ENCODE assay signal across 31 cellular contexts in the genomic region with DNA sequence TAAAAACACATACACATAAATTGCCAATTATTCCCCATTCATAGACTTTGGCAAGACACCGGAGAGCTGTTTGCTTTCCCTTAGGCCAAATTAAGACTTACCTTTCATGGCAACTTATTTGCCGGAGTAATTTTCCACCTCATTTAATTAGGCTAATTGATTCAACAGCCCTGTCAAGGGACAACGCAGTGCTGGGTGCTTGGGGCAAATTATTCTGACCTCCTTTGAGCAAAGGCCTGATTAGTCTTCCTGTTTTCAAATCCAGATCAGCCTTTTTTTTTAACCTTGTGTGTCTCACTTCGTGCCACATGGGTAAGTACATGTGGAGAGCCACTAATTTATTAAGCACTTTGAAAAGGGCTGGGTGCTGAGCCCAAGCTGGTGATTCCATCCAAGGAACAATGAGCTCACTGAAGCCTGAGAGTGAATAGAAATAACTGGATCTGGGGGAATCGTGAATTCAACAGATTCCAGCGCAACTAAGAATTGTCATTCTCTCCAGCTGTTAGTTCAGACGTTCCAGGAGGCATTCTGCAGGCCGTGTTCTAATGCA.
DNase-seq lines count a peak whose midpoint lies in the region; ATAC-seq and TF ChIP-seq lines count a peak whose summit lies in the region.
"Had no signal": no experiment of that assay in that cellular context is flagged by ENCODE, and none has a peak within 500 bp of the region (broad histone marks: within the 10 kb centered on the region; RNA-seq: fewer than 3 reads in every experiment).

No MANE protein-coding gene starts in this region.

- TF ChIP-seq POLR2A in esophagus muscularis mucosa (IDR thresholded peaks at IDR 0.05; ENCODE audit: low read depth): no peak

- no peaks in the 10 kb centered on the region for H3K9me3 ChIP-seq in esophagus muscularis mucosa
- peaks cover 0 to 3% of the 10 kb centered on the region in 2 donors for H3K9me3 ChIP-seq in neuronal stem cell (replicated peaks in 1 of 2; ENCODE audit: control insufficient read depth in 2 of 2, insufficient read depth in 1 of 2, low read depth in 1 of 2, low read length in 2 of 2)
- H3K9me3 ChIP-seq in mesenchymal stem cell (ENCODE audit: control insufficient read depth, low read length): no peaks in the 10 kb centered on the region
- H3K9me3 ChIP-seq: colonic mucosa, Peyer's patch, prostate gland, upper lobe of left lung had no signal

- no peak for TF ChIP-seq EP300 in esophagus muscularis mucosa (IDR thresholded peaks at IDR 0.05)

- no peak overlapping the region for H2BK15ac ChIP-seq in neuronal stem cell (ENCODE audit: low read length)
- H2BK15ac ChIP-seq in mesenchymal stem cell (ENCODE audit: low read depth, poor library complexity, severe bottlenecking): no peak overlapping the region

- no peaks in the 10 kb centered on the region for H3K27me3 ChIP-seq in esophagus muscularis mucosa
- peaks cover 0 to 6% (median 0%) of the 10 kb centered on the region in 3 experiments for H3K27me3 ChIP-seq in neuronal stem cell (ENCODE audit: control insufficient read depth in 3 of 3, insufficient read depth in 3 of 3, low read depth in 1 of 3, low read length in 3 of 3)
- H3K27me3 ChIP-seq in mesenchymal stem cell (ENCODE audit: control insufficient read depth in 1 of 2, insufficient read depth in 1 of 2, low read length in 2 of 2): no peaks in the 10 kb centered on the region
- H3K27me3 ChIP-seq: cardiac muscle cell, colonic mucosa, Peyer's patch, upper lobe of left lung had no signal

- H4K91ac ChIP-seq in neuronal stem cell (ENCODE audit: low read depth, low read length, poor library complexity) (no peak overlapping the region), mesenchymal stem cell (ENCODE audit: low read length) (no peak overlapping the region)

- no peak for TF ChIP-seq CTCF in esophagus muscularis mucosa (IDR thresholded peaks at IDR 0.05)

- H2AFZ ChIP-seq in neuronal stem cell (ENCODE audit: low read length) (no peak overlapping the region), mesenchymal stem cell (ENCODE audit: low read depth, low read length) (no peak overlapping the region)

- no peaks in the 10 kb centered on the region for H3K36me3 ChIP-seq in esophagus muscularis mucosa
- no peaks in the 10 kb centered on the region for H3K36me3 ChIP-seq in neuronal stem cell (replicated peaks in 1 of 2; ENCODE audit: control insufficient read depth in 2 of 2, insufficient read depth in 2 of 2, low read length in 2 of 2)
- no peaks in the 10 kb centered on the region for H3K36me3 ChIP-seq in mesenchymal stem cell (ENCODE audit: control insufficient read depth in 1 of 2, insufficient read depth in 2 of 2, low read depth in 1 of 2, low read length in 2 of 2)
- H3K36me3 ChIP-seq: cardiac muscle cell, colonic mucosa, Peyer's patch, prostate gland, upper lobe of left lung had no signal

- H3K14ac ChIP-seq in neuronal stem cell (ENCODE audit: low read length) (no peak overlapping the region), mesenchymal stem cell (ENCODE audit: low read length in 2 of 2) (no peak overlapping the region)

- no peak overlapping the region for H2BK12ac ChIP-seq in neuronal stem cell (ENCODE audit: low read length)
- H2BK12ac ChIP-seq in mesenchymal stem cell (ENCODE audit: low read length in 2 of 2): no peak overlapping the region

- H3K79me1 ChIP-seq in neuronal stem cell (ENCODE audit: low read depth, low read length) (no peaks in the 10 kb centered on the region), mesenchymal stem cell (replicated peaks; ENCODE audit: low read length, poor library complexity, severe bottlenecking) (no peaks in the 10 kb centered on the region)

- H3K9ac ChIP-seq in neuronal stem cell (ENCODE audit: low read depth, low read length, poor library complexity) (no peak overlapping the region), mesenchymal stem cell (ENCODE audit: low read length) (no peak overlapping the region)

- H3K4me2 ChIP-seq in neuronal stem cell (ENCODE audit: insufficient read depth, low read length, poor library complexity, severe bottlenecking) (no peak overlapping the region), mesenchymal stem cell (ENCODE audit: low read length, poor library complexity, severe bottlenecking) (no peak overlapping the region)

- H3K4me1 ChIP-seq in esophagus muscularis mucosa: no peaks in the 10 kb centered on the region
- peaks cover 0 to 11% of the 10 kb centered on the region in 2 donors for H3K4me1 ChIP-seq in neuronal stem cell (ENCODE audit: control insufficient read depth in 2 of 2, insufficient read depth in 1 of 2, low read depth in 1 of 2, low read length in 2 of 2)
- H3K4me1 ChIP-seq in mesenchymal stem cell (ENCODE audit: control insufficient read depth, insufficient read depth, low read depth, low read length): peaks cover 2% of the 10 kb centered on the region
- H3K4me1 ChIP-seq: colonic mucosa, Peyer's patch, prostate gland, upper lobe of left lung had no signal

- H3K23ac ChIP-seq in neuronal stem cell (ENCODE audit: low read depth, low read length, poor library complexity) (no peak overlapping the region), mesenchymal stem cell (ENCODE audit: low read length in 2 of 2) (no peak overlapping the region)

- H3K18ac ChIP-seq in neuronal stem cell (ENCODE audit: low read length): no peak overlapping the region
- no peak overlapping the region for H3K18ac ChIP-seq in mesenchymal stem cell (ENCODE audit: low read depth in 1 of 2, low read length in 2 of 2)

- H3K27ac ChIP-seq in esophagus muscularis mucosa (replicated peaks in 1 of 4) (no peak overlapping the region), neuronal stem cell (replicated peaks; ENCODE audit: low read length) (peak overlapping the region; percentile 88), mesenchymal stem cell (ENCODE audit: low read length, poor library complexity, severe bottlenecking) (no peak overlapping the region)
- H3K27ac ChIP-seq: cardiac muscle cell, colonic mucosa, Peyer's patch, prostate gland, skin epidermis, upper lobe of left lung had no signal

- peak; percentile 98 for DNase-seq in NCI-H1105 treated with DMSO at 0.1 percent for 48 hours (lab: John Stamatoyannopoulos, UW)
- DNase-seq in NCI-H2081 treated with DMSO at 0.1 percent for 48 hours (lab: John Stamatoyannopoulos, UW): peak; percentile 66
- DNase-seq in esophagus muscularis mucosa (ENCODE audit: extremely low spot score): peak; percentile 62
- peak; percentile 70 for DNase-seq in neuronal stem cell (ENCODE audit: low spot score)
- DNase-seq in Right ventricle myocardium superior: no peak
- no peak for DNase-seq in mesenchymal stem cell
- DNase-seq in epidermal melanocyte (ENCODE audit: insufficient read length, low spot score): no peak
- DNase-seq: ACHN; activated CD4-positive, alpha-beta T cell treated with anti-CD3 and anti-CD28 coated beads, Interleukin-2, amount 50 U/mL, for 1 hour; activated gamma-delta T cell; activated naive CD8-positive, alpha-beta T cell treated with anti-CD3 and anti-CD28 coated beads, Interleukin-2, amount 10 ng/mL, durations not matched to agents 7 days and 5 days; activated T-cell treated with anti-CD3 and anti-CD28 coated beads, Interleukin-2, amount 50 U/mL, for 24 hours; aorta; CD8-positive, alpha-beta memory T cell; colonic mucosa; effector CD4-positive, alpha-beta T cell; erythroblast; Karpas-422; naive thymus-derived CD4-positive, alpha-beta T cell; NCI-H1694 treated with DMSO at 0.1 percent for 48 hours; NCI-H2171; Peyer's patch; SHP77 treated with DMSO at 0.1 percent for 48 hours; stimulated activated naive B cell treated with anti-CD40 and anti-IgM and Interleukin-4, amounts not matched to agents 10 μg/mL and 1 μg/mL and 100 μg/mL, for 72 hours had no signal

- H2BK120ac ChIP-seq in neuronal stem cell (ENCODE audit: low read depth, low read length) (no peak overlapping the region), mesenchymal stem cell (ENCODE audit: low read depth, low read length) (no peak overlapping the region)

- no peak for ATAC-seq in GM18870 (IDR thresholded peaks at IDR 0.05; ENCODE audit: unreplicated experiment)
- no peak for ATAC-seq in Right ventricle myocardium superior (ENCODE audit: poor library complexity)
- ATAC-seq: HCT116; naive thymus-derived CD4-positive, alpha-beta T cell; stimulated activated naive B cell treated with anti-CD40 and anti-IgM and Interleukin-4, amounts not matched to agents 10 μg/mL and 1 μg/mL and 100 μg/mL, for 72 hours; WTC11 had no signal

- H4K8ac ChIP-seq in neuronal stem cell (ENCODE audit: low read depth, low read length) (no peak overlapping the region), mesenchymal stem cell (ENCODE audit: low read length) (no peak overlapping the region)

- H3K4me3 ChIP-seq in esophagus muscularis mucosa (no peak overlapping the region), neuronal stem cell (ENCODE audit: low read length in 2 of 2) (no peak overlapping the region), mesenchymal stem cell (ENCODE audit: insufficient read depth in 1 of 2, low read depth in 1 of 2, low read length in 2 of 2) (no peak overlapping the region)
- H3K4me3 ChIP-seq: cardiac muscle cell, colonic mucosa, Peyer's patch, prostate gland, skin epidermis, upper lobe of left lung had no signal

- H2BK5ac ChIP-seq in neuronal stem cell (ENCODE audit: low read length): no peak overlapping the region
- H2BK5ac ChIP-seq in mesenchymal stem cell (ENCODE audit: low read depth, low read length, poor library complexity, severe bottlenecking): no peak overlapping the region

- H3K4ac ChIP-seq in neuronal stem cell (ENCODE audit: low read length): no peak overlapping the region
- H3K4ac ChIP-seq in mesenchymal stem cell (ENCODE audit: low read depth in 1 of 2, low read length in 2 of 2): no peak overlapping the region

- H2AK5ac ChIP-seq in neuronal stem cell (ENCODE audit: low read depth, low read length): no peak overlapping the region
- no peak overlapping the region for H2AK5ac ChIP-seq in mesenchymal stem cell (ENCODE audit: low read length, severe bottlenecking)

- 70% methylated on average over 8 of the region's 8 CpGs for WGBS in esophagus muscularis mucosa
- no CpG with 5 or more reads among the region's 8 CpGs for WGBS in neuronal stem cell (ENCODE audit: extremely low coverage in 2 of 2, insufficient read length in 2 of 2, insufficient replicate concordance in 1 of 2), 2 donors
- 83% methylated on average over 8 of the region's 8 CpGs for WGBS in mesenchymal stem cell

- intact Hi-C loops in esophagus muscularis mucosa (cut with DNase I) (no loop called here), Right ventricle myocardium superior (cut with DNase I) (no loop called here)

Comparison
In these comparisons a context has a peak if more than half of its experiments do, and no peak if none do; other contexts are left out.
1. DNase-seq: peak in NCI-H1105 treated with DMSO at 0.1 percent for 48 hours (single experiment), NCI-H2081 treated with DMSO at 0.1 percent for 48 hours (single experiment), esophagus muscularis mucosa (single experiment) and neuronal stem cell (single experiment); none in Right ventricle myocardium superior (single experiment), mesenchymal stem cell (single experiment) and epidermal melanocyte (single experiment).